23 cellular contexts compared by ENCODE assay signal in genomic region chrX:10137516-10137915, GRCh38. TPM values are rescaled to one million over a fixed set of nuclear protein-coding genes. Genes with fewer than 3 reads are reported as not detected.
"Had no signal": no experiment of that assay in that cellular context is flagged by ENCODE, and none has a peak within 500 bp of the region (broad histone marks: within the 10 kb centered on the region; RNA-seq: fewer than 3 reads in every experiment).

No MANE protein-coding gene starts in this region.

- H3K36me3 ChIP-seq: ovary had no signal

- H3K4me1 ChIP-seq: foreskin keratinocyte, left lung, tibial artery had no signal

- ATAC-seq: activated T-cell treated with anti-CD3 and anti-CD28 coated beads, Interleukin-2, amount 50 U/mL, for 4 hours; foreskin keratinocyte; left lung; natural killer cell treated with Interleukin-12 subunit alpha and Interleukin-12 subunit beta and Interleukin-15 and Interleukin-18, amount 100 ng/mL, for 72 hours; stimulated activated naive CD8-positive, alpha-beta T cell treated with anti-CD3 and anti-CD28 coated beads, Interleukin-15, amount 100 ng/mL, for 72 hours; WTC11 had no signal

- DNase-seq: activated CD4-positive, alpha-beta T cell treated with anti-CD3 and anti-CD28 coated beads, Interleukin-2, amount 50 U/mL, for 48 hours; activated CD8-positive, alpha-beta memory T cell treated with anti-CD3 and anti-CD28 coated beads, Interleukin-2, amount 50 U/mL, for 48 hours; activated naive CD4-positive, alpha-beta T cell; activated naive CD8-positive, alpha-beta T cell treated with anti-CD3 and anti-CD28 coated beads for 36 hours; activated T-cell treated with anti-CD3 and anti-CD28 coated beads, Interleukin-2, amount 50 U/mL, for 4 hours; amniotic stem cell; foreskin keratinocyte; glutamatergic neuron; hippocampal formation; kidney glomerular epithelial cell; mammary epithelial cell; ovary; right cardiac atrium; stimulated activated CD4-positive, alpha-beta T cell treated with anti-CD3 and anti-CD28 coated beads, Interleukin-1b, Interleukin-23, amount 100 ng/mL, for 48 hours; stimulated activated naive CD8-positive, alpha-beta T cell treated with anti-CD3 and anti-CD28 coated beads, Interleukin-15, amount 100 ng/mL, for 72 hours; T-helper 1 cell; tibial artery had no signal

- H3K27me3 ChIP-seq: cardiac muscle cell, foreskin keratinocyte, left lung, ovary, tibial artery had no signal

- H3K9me3 ChIP-seq: left lung, ovary, tibial artery had no signal

- H3K4me3 ChIP-seq: cardiac muscle cell, left lung, ovary, skin epidermis, tibial artery had no signal

- H3K27ac ChIP-seq: cardiac muscle cell, epithelial cell of prostate, foreskin keratinocyte, left lung, ovary, skin epidermis, tibial artery had no signal

RNA-seq across cellular contexts. Expression of gene CLCN4, which starts 19.3 kb away (rescaled TPM):
- total RNA-seq: natural killer cell treated with Interleukin-12 subunit alpha and Interleukin-12 subunit beta and Interleukin-15 and Interleukin-18, amount 100 ng/mL, for 72 hours had no signal
